In the genomic region with DNA sequence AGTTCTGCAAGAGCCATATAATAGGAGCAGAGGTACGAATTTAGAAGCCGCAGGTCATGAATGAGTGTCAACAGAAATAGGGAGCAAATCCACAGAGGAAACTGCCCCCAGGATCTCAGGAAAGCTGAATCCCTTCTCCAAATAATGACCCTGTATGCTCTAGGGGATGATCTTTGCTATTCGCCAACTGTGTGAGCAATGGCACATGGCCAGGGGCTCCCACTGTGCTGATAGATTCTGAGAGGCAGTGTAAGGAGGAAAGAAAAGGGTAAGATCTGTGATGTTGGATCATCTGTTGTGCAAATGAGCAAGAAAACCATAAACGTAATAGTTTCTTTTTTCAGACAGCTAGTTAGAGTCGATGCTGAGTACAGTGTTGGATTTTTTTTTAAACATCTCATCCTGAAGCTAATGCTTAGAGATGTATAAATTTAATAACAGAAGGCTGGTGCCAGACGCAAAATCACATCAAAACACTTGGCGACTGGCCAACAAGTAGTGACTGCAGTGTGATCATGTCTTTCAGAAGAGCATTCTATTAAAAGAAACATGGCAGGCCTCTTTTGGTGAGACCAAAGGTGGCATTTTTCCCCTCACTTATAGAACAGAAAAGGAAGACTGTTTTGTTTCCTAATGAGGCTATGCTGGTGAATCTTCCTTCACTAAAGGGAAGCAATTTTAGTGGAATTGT, we compare ENCODE assay signal across 20 cellular contexts.
DNase-seq lines count a peak whose midpoint lies in the region; ATAC-seq, FAIRE-seq and TF ChIP-seq lines count a peak whose summit lies in the region.
"Had no signal": no experiment of that assay in that cellular context is flagged by ENCODE, and none has a peak within 500 bp of the region (broad histone marks: within the 10 kb centered on the region; RNA-seq: fewer than 3 reads in every experiment).

No MANE protein-coding gene starts in this region.

- H3K27me3 Mint-ChIP-seq in brain: no peaks in the 10 kb centered on the region

- peaks cover 28% of the 10 kb centered on the region for H3K4me1 Mint-ChIP-seq in brain
- H3K4me1 Mint-ChIP-seq: immature natural killer cell, memory B cell, neural crest cell had no signal

- no peaks in the 10 kb centered on the region for H3K36me3 ChIP-seq in thyroid gland
- H3K36me3 ChIP-seq: BLaER1, right atrium auricular region had no signal

- no peaks in the 10 kb centered on the region for H3K36me3 Mint-ChIP-seq in brain
- H3K36me3 Mint-ChIP-seq: immature natural killer cell, memory B cell had no signal

- TF ChIP-seq POLR2A in thyroid gland (IDR thresholded peaks at IDR 0.05): no peak

- DNase-seq in DMS 273 treated with DMSO at 0.1 percent for 48 hours (lab: John Stamatoyannopoulos, UW): peak; percentile 78
- peak; percentile 27 for DNase-seq in NCI-H128 (lab: John Stamatoyannopoulos, UW; ENCODE audit: unreplicated experiment)
- peak; percentile 70 for DNase-seq in NCI-H524 treated with DMSO at 0.1 percent for 48 hours (lab: John Stamatoyannopoulos, UW)
- DNase-seq in frontal cortex (ENCODE audit: low spot score in 2 of 2): no peak
- no peak for DNase-seq in thyroid gland
- DNase-seq: activated CD4-positive, alpha-beta T cell treated with anti-CD3 and anti-CD28 coated beads for 1 hour; activated gamma-delta T cell; DMS79 treated with DMSO at 0.1 percent for 48 hours; immature natural killer cell; KG1; NCI-H226 had no signal

- H3K4me1 ChIP-seq in thyroid gland: no peaks in the 10 kb centered on the region
- H3K4me1 ChIP-seq: BLaER1, right atrium auricular region had no signal

- no peak for FAIRE-seq in frontal cortex (lab: Jason Lieb, UNC)

- peak overlapping the region in 2 of 5 experiments; percentile 45 to 48 for H3K4me3 Mint-ChIP-seq in brain
- H3K4me3 Mint-ChIP-seq: immature natural killer cell, memory B cell, neural crest cell had no signal

- intact Hi-C loops in thyroid gland (cut with DNase I): no loop called here

- H3K4me3 ChIP-seq in thyroid gland (replicated peaks in 1 of 3): no peak overlapping the region
- H3K4me3 ChIP-seq: BLaER1, right atrium auricular region had no signal

- peak overlapping the region; percentile 23 to 89 (median 63) for H3K27ac Mint-ChIP-seq in brain
- H3K27ac Mint-ChIP-seq: immature natural killer cell, memory B cell had no signal

- WGBS in thyroid gland, 2 donors: 64 to 66% methylated on average over 7 of the region's 7 CpGs

- no peaks in the 10 kb centered on the region for H3K27me3 ChIP-seq in thyroid gland
- H3K27me3 ChIP-seq: BLaER1, right atrium auricular region had no signal

- H3K27ac ChIP-seq in thyroid gland: no peak overlapping the region
- H3K27ac ChIP-seq: BLaER1, epithelial cell of prostate, HL-60, right atrium auricular region had no signal

- no peaks in the 10 kb centered on the region for H3K9me3 ChIP-seq in thyroid gland
- H3K9me3 ChIP-seq: BLaER1, right atrium auricular region had no signal

- TF ChIP-seq CTCF in brain (conservative IDR thresholded peaks at IDR 0.05) (no peak), thyroid gland (IDR thresholded peaks at IDR 0.05) (no peak)

- H3K9me3 Mint-ChIP-seq in brain: no peaks in the 10 kb centered on the region
- H3K9me3 Mint-ChIP-seq: memory B cell, neural crest cell had no signal

- ATAC-seq in HG03280 (IDR thresholded peaks at IDR 0.05; ENCODE audit: unreplicated experiment) (no peak), GM18511 (IDR thresholded peaks at IDR 0.05; ENCODE audit: unreplicated experiment) (no peak)

Comparison
In these comparisons a context has a peak if more than half of its experiments do, and no peak if none do; other contexts are left out.
1. DNase-seq: peak in DMS 273 treated with DMSO at 0.1 percent for 48 hours (single experiment), NCI-H128 (single experiment) and NCI-H524 treated with DMSO at 0.1 percent for 48 hours (single experiment); none in frontal cortex (0 of 2) and thyroid gland (0 of 2).